1 cellular context compared by ENCODE assay signal in the genomic region with DNA sequence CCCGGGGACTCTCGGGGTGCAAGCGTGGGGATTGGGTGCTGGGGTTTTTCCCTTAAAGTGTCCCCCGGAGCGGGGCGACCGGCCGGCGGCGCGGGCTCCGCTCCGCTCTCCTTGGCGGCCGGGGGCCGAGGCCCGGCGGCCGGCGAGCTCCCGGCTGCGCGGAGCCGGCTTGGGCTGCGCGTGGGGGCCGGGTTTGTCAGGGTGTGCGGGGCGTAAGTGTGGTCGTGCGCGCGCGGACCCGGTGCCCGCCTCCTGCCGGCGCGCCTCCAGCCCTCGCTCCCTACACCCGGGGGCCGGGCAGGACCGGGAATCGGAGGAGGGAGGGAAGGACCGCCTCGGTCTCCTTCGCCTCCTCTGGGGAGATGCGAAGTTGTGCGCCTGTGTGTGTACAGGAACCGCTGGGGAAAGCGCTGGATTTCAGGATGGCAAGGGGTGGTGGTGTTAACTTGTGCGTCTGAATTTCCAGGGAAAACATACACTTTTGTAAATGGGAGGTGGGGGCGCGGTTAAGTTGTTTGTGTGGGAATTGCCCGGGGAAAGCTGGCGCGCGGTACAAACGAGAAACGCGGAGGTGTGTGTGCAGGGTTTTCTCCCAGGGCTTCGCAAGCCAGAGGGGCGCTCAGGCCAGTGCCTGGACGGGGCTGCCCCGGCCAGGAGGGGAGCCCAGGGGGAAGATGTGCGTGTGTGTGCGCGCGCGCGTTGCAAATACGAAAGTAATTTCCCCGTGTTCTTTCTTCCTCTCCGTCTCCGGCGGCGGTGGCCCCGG.
TF ChIP-seq lines count a peak whose summit lies in the region.

No MANE protein-coding gene starts in this region.

TF ChIP-seq in HepG2, 621 proteins besides CTCF, POLR2A, EP300 and RAD21 (continued from another document and continues in another):
- TF ChIP-seq MZF1 (CRISPR knock-in tag; IDR thresholded peaks at IDR 0.05; ENCODE audit: borderline replicate concordance) (no peak), TSC22D2 (CRISPR knock-in tag; IDR thresholded peaks at IDR 0.05; ENCODE audit: borderline replicate concordance) (peak; percentile 41; the same call in 1 of the 2 replicates), HOXA3 (CRISPR knock-in tag; IDR thresholded peaks at IDR 0.05) (no peak), ZNF333 (CRISPR knock-in tag; IDR thresholded peaks at IDR 0.05; ENCODE audit: borderline replicate concordance) (no peak), SIN3A (IDR thresholded peaks at IDR 0.05; ENCODE audit: borderline replicate concordance, low read depth, low read length) (no peak), ZNF598 (CRISPR knock-in tag; IDR thresholded peaks at IDR 0.05; ENCODE audit: borderline replicate concordance) (no peak), KAT8 (CRISPR knock-in tag; IDR thresholded peaks at IDR 0.05) (no peak), RNF2 (conservative IDR thresholded peaks at IDR 0.05; ENCODE audit: low read depth) (no peak), PTBP1 (IDR thresholded peaks at IDR 0.05; ENCODE audit: low read depth, low read length, poor library complexity, severe bottlenecking) (no peak), ZNF567 (CRISPR knock-in tag; IDR thresholded peaks at IDR 0.05; ENCODE audit: borderline replicate concordance) (no peak), HNRNPH1 (optimal IDR thresholded peaks at IDR 0.05; ENCODE audit: low read depth, low read length) (no peak), IRX3 (CRISPR knock-in tag; IDR thresholded peaks at IDR 0.05; ENCODE audit: borderline replicate concordance, low read depth) (no peak), ZSCAN9 (CRISPR knock-in tag; IDR thresholded peaks at IDR 0.05; ENCODE audit: borderline replicate concordance) (no peak), DPF2 (CRISPR knock-in tag; IDR thresholded peaks at IDR 0.05; ENCODE audit: borderline replicate concordance, low read depth) (no peak), RXRB (CRISPR knock-in tag; IDR thresholded peaks at IDR 0.05; ENCODE audit: borderline replicate concordance) (no peak), ZNF331 (CRISPR knock-in tag; IDR thresholded peaks at IDR 0.05) (no peak), HNRNPLL (IDR thresholded peaks at IDR 0.05; ENCODE audit: low read depth, low read length, poor library complexity, severe bottlenecking) (no peak), ZNF136 (CRISPR knock-in tag; IDR thresholded peaks at IDR 0.05; ENCODE audit: low read depth) (no peak), HNRNPL (IDR thresholded peaks at IDR 0.05; ENCODE audit: low read depth, low read length) (peak; percentile 45; the same call in 1 of the 2 replicates), CENPX (CRISPR knock-in tag; IDR thresholded peaks at IDR 0.05) (no peak), ZNF180 (CRISPR knock-in tag; IDR thresholded peaks at IDR 0.05; ENCODE audit: borderline replicate concordance, low read depth) (no peak), ZKSCAN1 (IDR thresholded peaks at IDR 0.05; ENCODE audit: low read length) (no peak), MIER3 (CRISPR knock-in tag; IDR thresholded peaks at IDR 0.05; ENCODE audit: borderline replicate concordance) (no peak), KAT2B (IDR thresholded peaks at IDR 0.05; ENCODE audit: borderline replicate concordance, low read depth, low read length) (no peak), MED13 (CRISPR knock-in tag; IDR thresholded peaks at IDR 0.05) (no peak), ZFY (CRISPR knock-in tag; IDR thresholded peaks at IDR 0.05) (no peak), MBD4 (IDR thresholded peaks at IDR 0.05; ENCODE audit: borderline replicate concordance, low read length) (no peak), PAX8 (CRISPR knock-in tag; IDR thresholded peaks at IDR 0.05; ENCODE audit: borderline replicate concordance) (no peak)
- TF ChIP-seq, protein P1, sequence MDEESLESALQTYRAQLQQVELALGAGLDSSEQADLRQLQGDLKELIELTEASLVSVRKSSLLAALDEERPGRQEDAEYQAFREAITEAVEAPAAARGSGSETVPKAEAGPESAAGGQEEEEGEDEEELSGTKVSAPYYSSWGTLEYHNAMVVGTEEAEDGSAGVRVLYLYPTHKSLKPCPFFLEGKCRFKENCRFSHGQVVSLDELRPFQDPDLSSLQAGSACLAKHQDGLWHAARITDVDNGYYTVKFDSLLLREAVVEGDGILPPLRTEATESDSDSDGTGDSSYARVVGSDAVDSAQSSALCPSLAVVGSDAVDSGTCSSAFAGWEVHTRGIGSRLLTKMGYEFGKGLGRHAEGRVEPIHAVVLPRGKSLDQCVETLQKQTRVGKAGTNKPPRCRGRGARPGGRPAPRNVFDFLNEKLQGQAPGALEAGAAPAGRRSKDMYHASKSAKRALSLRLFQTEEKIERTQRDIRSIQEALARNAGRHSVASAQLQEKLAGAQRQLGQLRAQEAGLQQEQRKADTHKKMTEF (CRISPR knock-in tag; IDR thresholded peaks at IDR 0.05): no peak
- TF ChIP-seq, protein P2, sequence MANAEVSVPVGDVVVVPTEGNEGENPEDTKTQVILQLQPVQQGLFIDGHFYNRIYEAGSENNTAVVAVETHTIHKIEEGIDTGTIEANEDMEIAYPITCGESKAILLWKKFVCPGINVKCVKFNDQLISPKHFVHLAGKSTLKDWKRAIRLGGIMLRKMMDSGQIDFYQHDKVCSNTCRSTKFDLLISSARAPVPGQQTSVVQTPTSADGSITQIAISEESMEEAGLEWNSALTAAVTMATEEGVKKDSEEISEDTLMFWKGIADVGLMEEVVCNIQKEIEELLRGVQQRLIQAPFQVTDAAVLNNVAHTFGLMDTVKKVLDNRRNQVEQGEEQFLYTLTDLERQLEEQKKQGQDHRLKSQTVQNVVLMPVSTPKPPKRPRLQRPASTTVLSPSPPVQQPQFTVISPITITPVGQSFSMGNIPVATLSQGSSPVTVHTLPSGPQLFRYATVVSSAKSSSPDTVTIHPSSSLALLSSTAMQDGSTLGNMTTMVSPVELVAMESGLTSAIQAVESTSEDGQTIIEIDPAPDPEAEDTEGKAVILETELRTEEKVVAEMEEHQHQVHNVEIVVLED (CRISPR knock-in tag; IDR thresholded peaks at IDR 0.05; ENCODE audit: borderline replicate concordance): 0 out of 2 replicates have a peak, but pooled peaks have one; percentile 32
- TF ChIP-seq, protein P3, sequence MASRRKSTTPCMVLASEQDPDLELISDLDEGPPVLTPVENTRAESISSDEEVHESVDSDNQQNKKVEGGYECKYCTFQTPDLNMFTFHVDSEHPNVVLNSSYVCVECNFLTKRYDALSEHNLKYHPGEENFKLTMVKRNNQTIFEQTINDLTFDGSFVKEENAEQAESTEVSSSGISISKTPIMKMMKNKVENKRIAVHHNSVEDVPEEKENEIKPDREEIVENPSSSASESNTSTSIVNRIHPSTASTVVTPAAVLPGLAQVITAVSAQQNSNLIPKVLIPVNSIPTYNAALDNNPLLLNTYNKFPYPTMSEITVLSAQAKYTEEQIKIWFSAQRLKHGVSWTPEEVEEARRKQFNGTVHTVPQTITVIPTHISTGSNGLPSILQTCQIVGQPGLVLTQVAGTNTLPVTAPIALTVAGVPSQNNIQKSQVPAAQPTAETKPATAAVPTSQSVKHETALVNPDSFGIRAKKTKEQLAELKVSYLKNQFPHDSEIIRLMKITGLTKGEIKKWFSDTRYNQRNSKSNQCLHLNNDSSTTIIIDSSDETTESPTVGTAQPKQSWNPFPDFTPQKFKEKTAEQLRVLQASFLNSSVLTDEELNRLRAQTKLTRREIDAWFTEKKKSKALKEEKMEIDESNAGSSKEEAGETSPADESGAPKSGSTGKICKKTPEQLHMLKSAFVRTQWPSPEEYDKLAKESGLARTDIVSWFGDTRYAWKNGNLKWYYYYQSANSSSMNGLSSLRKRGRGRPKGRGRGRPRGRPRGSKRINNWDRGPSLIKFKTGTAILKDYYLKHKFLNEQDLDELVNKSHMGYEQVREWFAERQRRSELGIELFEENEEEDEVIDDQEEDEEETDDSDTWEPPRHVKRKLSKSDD (CRISPR knock-in tag; IDR thresholded peaks at IDR 0.05; ENCODE audit: low read depth): no peak
- TF ChIP-seq, protein P4, sequence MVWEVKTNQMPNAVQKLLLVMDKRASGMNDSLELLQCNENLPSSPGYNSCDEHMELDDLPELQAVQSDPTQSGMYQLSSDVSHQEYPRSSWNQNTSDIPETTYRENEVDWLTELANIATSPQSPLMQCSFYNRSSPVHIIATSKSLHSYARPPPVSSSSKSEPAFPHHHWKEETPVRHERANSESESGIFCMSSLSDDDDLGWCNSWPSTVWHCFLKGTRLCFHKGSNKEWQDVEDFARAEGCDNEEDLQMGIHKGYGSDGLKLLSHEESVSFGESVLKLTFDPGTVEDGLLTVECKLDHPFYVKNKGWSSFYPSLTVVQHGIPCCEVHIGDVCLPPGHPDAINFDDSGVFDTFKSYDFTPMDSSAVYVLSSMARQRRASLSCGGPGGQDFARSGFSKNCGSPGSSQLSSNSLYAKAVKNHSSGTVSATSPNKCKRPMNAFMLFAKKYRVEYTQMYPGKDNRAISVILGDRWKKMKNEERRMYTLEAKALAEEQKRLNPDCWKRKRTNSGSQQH (CRISPR knock-in tag; IDR thresholded peaks at IDR 0.05; ENCODE audit: low read depth): no peak
- TF ChIP-seq, protein P5, sequence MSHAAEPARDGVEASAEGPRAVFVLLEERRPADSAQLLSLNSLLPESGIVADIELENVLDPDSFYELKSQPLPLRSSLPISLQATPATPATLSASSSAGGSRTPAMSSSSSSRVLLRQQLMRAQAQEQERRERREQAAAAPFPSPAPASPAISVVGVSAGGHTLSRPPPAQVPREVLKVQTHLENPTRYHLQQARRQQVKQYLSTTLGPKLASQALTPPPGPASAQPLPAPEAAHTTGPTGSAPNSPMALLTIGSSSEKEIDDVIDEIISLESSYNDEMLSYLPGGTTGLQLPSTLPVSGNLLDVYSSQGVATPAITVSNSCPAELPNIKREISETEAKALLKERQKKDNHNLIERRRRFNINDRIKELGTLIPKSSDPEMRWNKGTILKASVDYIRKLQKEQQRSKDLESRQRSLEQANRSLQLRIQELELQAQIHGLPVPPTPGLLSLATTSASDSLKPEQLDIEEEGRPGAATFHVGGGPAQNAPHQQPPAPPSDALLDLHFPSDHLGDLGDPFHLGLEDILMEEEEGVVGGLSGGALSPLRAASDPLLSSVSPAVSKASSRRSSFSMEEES (CRISPR knock-in tag; IDR thresholded peaks at IDR 0.05): no peak
- TF ChIP-seq, protein P6, sequence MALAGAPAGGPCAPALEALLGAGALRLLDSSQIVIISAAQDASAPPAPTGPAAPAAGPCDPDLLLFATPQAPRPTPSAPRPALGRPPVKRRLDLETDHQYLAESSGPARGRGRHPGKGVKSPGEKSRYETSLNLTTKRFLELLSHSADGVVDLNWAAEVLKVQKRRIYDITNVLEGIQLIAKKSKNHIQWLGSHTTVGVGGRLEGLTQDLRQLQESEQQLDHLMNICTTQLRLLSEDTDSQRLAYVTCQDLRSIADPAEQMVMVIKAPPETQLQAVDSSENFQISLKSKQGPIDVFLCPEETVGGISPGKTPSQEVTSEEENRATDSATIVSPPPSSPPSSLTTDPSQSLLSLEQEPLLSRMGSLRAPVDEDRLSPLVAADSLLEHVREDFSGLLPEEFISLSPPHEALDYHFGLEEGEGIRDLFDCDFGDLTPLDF (CRISPR knock-in tag; IDR thresholded peaks at IDR 0.05): no peak
- TF ChIP-seq, protein P7, sequence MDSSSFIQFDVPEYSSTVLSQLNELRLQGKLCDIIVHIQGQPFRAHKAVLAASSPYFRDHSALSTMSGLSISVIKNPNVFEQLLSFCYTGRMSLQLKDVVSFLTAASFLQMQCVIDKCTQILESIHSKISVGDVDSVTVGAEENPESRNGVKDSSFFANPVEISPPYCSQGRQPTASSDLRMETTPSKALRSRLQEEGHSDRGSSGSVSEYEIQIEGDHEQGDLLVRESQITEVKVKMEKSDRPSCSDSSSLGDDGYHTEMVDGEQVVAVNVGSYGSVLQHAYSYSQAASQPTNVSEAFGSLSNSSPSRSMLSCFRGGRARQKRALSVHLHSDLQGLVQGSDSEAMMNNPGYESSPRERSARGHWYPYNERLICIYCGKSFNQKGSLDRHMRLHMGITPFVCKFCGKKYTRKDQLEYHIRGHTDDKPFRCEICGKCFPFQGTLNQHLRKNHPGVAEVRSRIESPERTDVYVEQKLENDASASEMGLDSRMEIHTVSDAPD (CRISPR knock-in tag; IDR thresholded peaks at IDR 0.05): no peak
- TF ChIP-seq, protein P8, sequence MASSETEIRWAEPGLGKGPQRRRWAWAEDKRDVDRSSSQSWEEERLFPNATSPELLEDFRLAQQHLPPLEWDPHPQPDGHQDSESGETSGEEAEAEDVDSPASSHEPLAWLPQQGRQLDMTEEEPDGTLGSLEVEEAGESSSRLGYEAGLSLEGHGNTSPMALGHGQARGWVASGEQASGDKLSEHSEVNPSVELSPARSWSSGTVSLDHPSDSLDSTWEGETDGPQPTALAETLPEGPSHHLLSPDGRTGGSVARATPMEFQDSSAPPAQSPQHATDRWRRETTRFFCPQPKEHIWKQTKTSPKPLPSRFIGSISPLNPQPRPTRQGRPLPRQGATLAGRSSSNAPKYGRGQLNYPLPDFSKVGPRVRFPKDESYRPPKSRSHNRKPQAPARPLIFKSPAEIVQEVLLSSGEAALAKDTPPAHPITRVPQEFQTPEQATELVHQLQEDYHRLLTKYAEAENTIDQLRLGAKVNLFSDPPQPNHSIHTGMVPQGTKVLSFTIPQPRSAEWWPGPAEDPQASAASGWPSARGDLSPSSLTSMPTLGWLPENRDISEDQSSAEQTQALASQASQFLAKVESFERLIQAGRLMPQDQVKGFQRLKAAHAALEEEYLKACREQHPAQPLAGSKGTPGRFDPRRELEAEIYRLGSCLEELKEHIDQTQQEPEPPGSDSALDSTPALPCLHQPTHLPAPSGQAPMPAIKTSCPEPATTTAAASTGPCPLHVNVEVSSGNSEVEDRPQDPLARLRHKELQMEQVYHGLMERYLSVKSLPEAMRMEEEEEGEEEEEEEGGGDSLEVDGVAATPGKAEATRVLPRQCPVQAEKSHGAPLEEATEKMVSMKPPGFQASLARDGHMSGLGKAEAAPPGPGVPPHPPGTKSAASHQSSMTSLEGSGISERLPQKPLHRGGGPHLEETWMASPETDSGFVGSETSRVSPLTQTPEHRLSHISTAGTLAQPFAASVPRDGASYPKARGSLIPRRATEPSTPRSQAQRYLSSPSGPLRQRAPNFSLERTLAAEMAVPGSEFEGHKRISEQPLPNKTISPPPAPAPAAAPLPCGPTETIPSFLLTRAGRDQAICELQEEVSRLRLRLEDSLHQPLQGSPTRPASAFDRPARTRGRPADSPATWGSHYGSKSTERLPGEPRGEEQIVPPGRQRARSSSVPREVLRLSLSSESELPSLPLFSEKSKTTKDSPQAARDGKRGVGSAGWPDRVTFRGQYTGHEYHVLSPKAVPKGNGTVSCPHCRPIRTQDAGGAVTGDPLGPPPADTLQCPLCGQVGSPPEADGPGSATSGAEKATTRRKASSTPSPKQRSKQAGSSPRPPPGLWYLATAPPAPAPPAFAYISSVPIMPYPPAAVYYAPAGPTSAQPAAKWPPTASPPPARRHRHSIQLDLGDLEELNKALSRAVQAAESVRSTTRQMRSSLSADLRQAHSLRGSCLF (CRISPR knock-in tag; IDR thresholded peaks at IDR 0.05; ENCODE audit: borderline replicate concordance): no peak
- TF ChIP-seq, protein P9, sequence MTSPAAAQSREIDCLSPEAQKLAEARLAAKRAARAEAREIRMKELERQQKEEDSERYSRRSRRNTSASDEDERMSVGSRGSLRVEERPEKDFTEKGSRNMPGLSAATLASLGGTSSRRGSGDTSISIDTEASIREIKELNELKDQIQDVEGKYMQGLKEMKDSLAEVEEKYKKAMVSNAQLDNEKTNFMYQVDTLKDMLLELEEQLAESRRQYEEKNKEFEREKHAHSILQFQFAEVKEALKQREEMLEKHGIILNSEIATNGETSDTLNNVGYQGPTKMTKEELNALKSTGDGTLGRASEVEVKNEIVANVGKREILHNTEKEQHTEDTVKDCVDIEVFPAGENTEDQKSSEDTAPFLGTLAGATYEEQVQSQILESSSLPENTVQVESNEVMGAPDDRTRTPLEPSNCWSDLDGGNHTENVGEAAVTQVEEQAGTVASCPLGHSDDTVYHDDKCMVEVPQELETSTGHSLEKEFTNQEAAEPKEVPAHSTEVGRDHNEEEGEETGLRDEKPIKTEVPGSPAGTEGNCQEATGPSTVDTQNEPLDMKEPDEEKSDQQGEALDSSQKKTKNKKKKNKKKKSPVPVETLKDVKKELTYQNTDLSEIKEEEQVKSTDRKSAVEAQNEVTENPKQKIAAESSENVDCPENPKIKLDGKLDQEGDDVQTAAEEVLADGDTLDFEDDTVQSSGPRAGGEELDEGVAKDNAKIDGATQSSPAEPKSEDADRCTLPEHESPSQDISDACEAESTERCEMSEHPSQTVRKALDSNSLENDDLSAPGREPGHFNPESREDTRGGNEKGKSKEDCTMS (CRISPR knock-in tag; conservative IDR thresholded peaks at IDR 0.05): no peak
